In genomic region chr6:45003400-45003799, GRCh38 we compare ENCODE assay signal across 18 cellular contexts.
"Had no signal": no experiment of that assay in that cellular context is flagged by ENCODE, and none has a peak within 500 bp of the region (broad histone marks: within the 10 kb centered on the region; RNA-seq: fewer than 3 reads in every experiment).

No MANE protein-coding gene starts in this region.

- ATAC-seq: activated CD8-positive, alpha-beta T cell treated with anti-CD3 and anti-CD28 coated beads for 36 hours; activated T-cell treated with anti-CD3 and anti-CD28 coated beads, Interleukin-2, amount 50 U/mL, for 4 hours; gastrocnemius medialis; natural killer cell; right cardiac atrium had no signal

- H3K9me3 ChIP-seq: adrenal gland, gastrocnemius medialis, tibial artery had no signal

- H3K36me3 Mint-ChIP-seq: natural killer cell had no signal

- H3K4me3 Mint-ChIP-seq: activated CD8-positive, alpha-beta T cell treated with anti-CD3 and anti-CD28 coated beads for 36 hours; activated naive CD4-positive, alpha-beta T cell treated with anti-CD3 and anti-CD28 coated beads, Interleukin-2, amount 50 U/mL, for 24 hours; activated T-cell treated with anti-CD3 and anti-CD28 coated beads, Interleukin-2, amount 50 U/mL, for 4 hours; endodermal cell; natural killer cell had no signal

- H3K36me3 ChIP-seq: adrenal gland, cardiac muscle cell, gastrocnemius medialis, tibial artery had no signal

- DNase-seq: activated CD4-positive, alpha-beta T cell treated with anti-CD3 and anti-CD28 coated beads for 4 hours; activated CD8-positive, alpha-beta T cell treated with anti-CD3 and anti-CD28 coated beads for 36 hours; activated effector memory CD4-positive, alpha-beta T cell treated with anti-CD3 and anti-CD28 coated beads, Interleukin-2, amount 50 U/mL, for 16 hours; activated T-cell treated with anti-CD3 and anti-CD28 coated beads, Interleukin-2, amount 50 U/mL, for 4 hours; dorsolateral prefrontal cortex; endodermal cell; gastrocnemius medialis; natural killer cell; right cardiac atrium; small intestine; stimulated activated CD4-positive, alpha-beta T cell treated with anti-CD3 and anti-CD28 coated beads, Interleukin-4, amount 100 ng/mL, for 24 hours; stimulated activated naive CD4-positive, alpha-beta T cell; tibial artery had no signal

- H3K27me3 ChIP-seq: adrenal gland, cardiac muscle cell, dorsolateral prefrontal cortex, gastrocnemius medialis, tibial artery had no signal

- H3K4me3 ChIP-seq: adrenal gland, cardiac muscle cell, dorsolateral prefrontal cortex, gastrocnemius medialis, lung, tibial artery had no signal

- H3K27ac ChIP-seq: adrenal gland, cardiac muscle cell, gastrocnemius medialis, tibial artery had no signal

- H3K9me3 Mint-ChIP-seq: activated naive CD4-positive, alpha-beta T cell treated with anti-CD3 and anti-CD28 coated beads, Interleukin-2, amount 50 U/mL, for 24 hours; natural killer cell had no signal

- H3K27ac Mint-ChIP-seq: activated CD8-positive, alpha-beta T cell treated with anti-CD3 and anti-CD28 coated beads for 36 hours; activated naive CD4-positive, alpha-beta T cell treated with anti-CD3 and anti-CD28 coated beads, Interleukin-2, amount 50 U/mL, for 24 hours; endodermal cell; natural killer cell; progenitor cell of endocrine pancreas had no signal

- H3K4me1 ChIP-seq: gastrocnemius medialis, tibial artery had no signal

- H3K27me3 Mint-ChIP-seq: activated CD8-positive, alpha-beta T cell treated with anti-CD3 and anti-CD28 coated beads for 36 hours; activated naive CD4-positive, alpha-beta T cell treated with anti-CD3 and anti-CD28 coated beads, Interleukin-2, amount 50 U/mL, for 24 hours; progenitor cell of endocrine pancreas had no signal
